ENCODE assay signal across 22 cellular contexts in genomic region chr1:51551081-51551480, GRCh38. TPM values are rescaled to one million over a fixed set of nuclear protein-coding genes. Genes with fewer than 3 reads are reported as not detected.
A peak's percentile ranks its signal among the peaks of the same experiment; 100 is the strongest.
DNase-seq lines count a peak whose midpoint lies in the region; FAIRE-seq and TF ChIP-seq lines count a peak whose summit lies in the region.
"Had no signal": no experiment of that assay in that cellular context is flagged by ENCODE, and none has a peak within 500 bp of the region (broad histone marks: within the 10 kb centered on the region; RNA-seq: fewer than 3 reads in every experiment).

No MANE protein-coding gene starts in this region.

- H3K4me3 Mint-ChIP-seq in astrocyte (ENCODE audit: unreplicated experiment), result no peak overlapping the region
- H3K4me3 Mint-ChIP-seq: activated T-helper 1 cell treated with anti-CD3 and anti-CD28 coated beads, Interleukin-12 subunit alpha, Interleukin-12 subunit beta, Interleukin-2, Interleukin-4 antibody, amounts not matched to agents 30 ng/mL and 10 ng/mL and 1 ng/mL, durations not matched to agents 14 hours and 24 hours and 36 hours; endodermal cell; neural progenitor cell; type B pancreatic cell had no signal

- POLR2A ChIA-PET in GM10248 (lab: Yijun Ruan, JAX), result no interaction called here

- TF ChIP-seq CTCF in Loucy (conservative IDR thresholded peaks at IDR 0.05; ENCODE audit: low read length) (no peak), astrocyte (IDR thresholded peaks at IDR 0.05; ENCODE audit: insufficient read depth, low read depth, low read length) (no peak), neutrophil (IDR thresholded peaks at IDR 0.05) (no peak), GM10248 (IDR thresholded peaks at IDR 0.05; ENCODE audit: control extremely low read depth, extremely low read depth, low read depth, missing control alignments) (no peak)

- H3K9me2 ChIP-seq in Loucy (replicated peaks; ENCODE audit: low read depth, low read length), result no peaks in the 10 kb centered on the region

- CTCF ChIA-PET in GM10248 (lab: Yijun Ruan, JAX), result no interaction called here

- no peaks in the 10 kb centered on the region for H3K9me3 Mint-ChIP-seq in astrocyte (ENCODE audit: unreplicated experiment)
- H3K9me3 Mint-ChIP-seq: endodermal cell, neural progenitor cell, type B pancreatic cell had no signal

- DNase-seq in NOMO-1 treated with DMSO at 0.1 percent for 48 hours (lab: John Stamatoyannopoulos, UW; ENCODE audit: unreplicated experiment) (peak; percentile 23), NOMO-1 treated with dmso at 0.1 percent for 144 hours (lab: John Stamatoyannopoulos, UW; ENCODE audit: unreplicated experiment) (no peak), astrocyte (ENCODE audit: low read depth) (no peak), head of caudate nucleus (no peak), NCI-H2081 treated with DMSO at 0.1 percent for 48 hours (lab: John Stamatoyannopoulos, UW) (no peak), GM10248 (ENCODE audit: extremely low spot score) (no peak)
- DNase-seq: 8988T; activated CD4-positive, alpha-beta T cell treated with anti-CD3 and anti-CD28 coated beads for 1 hour; colonic mucosa; EL; endodermal cell; glutamatergic neuron; NCI-H1694 had no signal

- H3K27me3 ChIP-seq in Loucy (ENCODE audit: insufficient read depth, low read length, poor library complexity, severe bottlenecking) (no peaks in the 10 kb centered on the region), astrocyte (ENCODE audit: insufficient read depth, low read length) (no peaks in the 10 kb centered on the region), neutrophil (no peaks in the 10 kb centered on the region)
- H3K27me3 ChIP-seq: colonic mucosa, neural progenitor cell, stomach had no signal

- no peak overlapping the region for H3K9ac ChIP-seq in Loucy (ENCODE audit: low read depth, low read length, poor library complexity, severe bottlenecking)
- H3K9ac ChIP-seq in astrocyte (ENCODE audit: low read length), result no peak overlapping the region
- H3K9ac ChIP-seq: neural progenitor cell had no signal

- H3K27ac ChIP-seq in astrocyte (ENCODE audit: low read depth, low read length) (no peak overlapping the region), neutrophil (peak overlapping the region; percentile 49)
- H3K27ac ChIP-seq: colonic mucosa, neural progenitor cell had no signal

- H3F3A ChIP-seq in Loucy (ENCODE audit: low read depth), result peaks cover 7% of the 10 kb centered on the region; the same call in 1 of the 2 replicates

- H3K79me2 ChIP-seq in Loucy (ENCODE audit: insufficient read depth, low read length) (no peaks in the 10 kb centered on the region), astrocyte (ENCODE audit: insufficient read depth, low read length) (no peaks in the 10 kb centered on the region)

- no peaks in the 10 kb centered on the region for H4K20me1 ChIP-seq in Loucy (ENCODE audit: insufficient read depth, low read length, poor library complexity, severe bottlenecking)
- H4K20me1 ChIP-seq in astrocyte (ENCODE audit: insufficient read depth, low read length), result no peaks in the 10 kb centered on the region

- no peaks in the 10 kb centered on the region for H3K9me3 ChIP-seq in Loucy (ENCODE audit: insufficient read depth, low read depth, low read length)
- H3K9me3 ChIP-seq in astrocyte (ENCODE audit: insufficient read depth, low read depth, low read length), result no peaks in the 10 kb centered on the region
- H3K9me3 ChIP-seq in neutrophil, result no peaks in the 10 kb centered on the region
- H3K9me3 ChIP-seq: colonic mucosa, mucosa of descending colon, stomach had no signal

- H3K4me1 Mint-ChIP-seq in astrocyte (ENCODE audit: low read depth, unreplicated experiment), result peaks cover 7% of the 10 kb centered on the region
- H3K4me1 Mint-ChIP-seq: endodermal cell, neural progenitor cell had no signal

- no peak for FAIRE-seq in astrocyte (lab: Jason Lieb, UNC)
- FAIRE-seq: D721Med had no signal

- H3K4me1 ChIP-seq in Loucy (ENCODE audit: insufficient read depth, low read length, poor library complexity, severe bottlenecking), result peaks cover 20% of the 10 kb centered on the region
- no peaks in the 10 kb centered on the region for H3K4me1 ChIP-seq in astrocyte (ENCODE audit: insufficient read depth, low read length)
- peaks cover 5 to 17% of the 10 kb centered on the region in 2 experiments for H3K4me1 ChIP-seq in neutrophil (ENCODE audit: control insufficient read depth in 1 of 2, insufficient read depth in 1 of 2, low read depth in 1 of 2, low read length in 1 of 2)
- H3K4me1 ChIP-seq: colonic mucosa, neural progenitor cell had no signal

- H3K36me3 ChIP-seq in Loucy (ENCODE audit: insufficient read depth, low read length), result no peaks in the 10 kb centered on the region
- no peaks in the 10 kb centered on the region for H3K36me3 ChIP-seq in astrocyte (ENCODE audit: insufficient read depth, low read length)
- H3K36me3 ChIP-seq in neutrophil, result no peaks in the 10 kb centered on the region
- H3K36me3 ChIP-seq: colonic mucosa, neural progenitor cell, stomach had no signal

- peak overlapping the region; percentile 13 for H3K27ac Mint-ChIP-seq in astrocyte (ENCODE audit: unreplicated experiment)
- H3K27ac Mint-ChIP-seq: activated naive CD4-positive, alpha-beta T cell treated with anti-CD3 and anti-CD28 coated beads, Interleukin-2, amount 50 U/mL, for 72 hours; activated T-helper 1 cell treated with anti-CD3 and anti-CD28 coated beads, Interleukin-12 subunit alpha, Interleukin-12 subunit beta, Interleukin-2, Interleukin-4 antibody, amounts not matched to agents 30 ng/mL and 10 ng/mL and 1 ng/mL, durations not matched to agents 14 hours and 24 hours and 36 hours; endodermal cell; neural progenitor cell; type B pancreatic cell had no signal

- H3K36me3 Mint-ChIP-seq in astrocyte (ENCODE audit: low read depth, unreplicated experiment), result no peaks in the 10 kb centered on the region
- H3K36me3 Mint-ChIP-seq: neural progenitor cell, type B pancreatic cell had no signal

- H3K4me2 ChIP-seq in Loucy (ENCODE audit: low read depth, low read length, poor library complexity, severe bottlenecking) (no peak overlapping the region), astrocyte (ENCODE audit: low read length) (no peak overlapping the region)
- H3K4me2 ChIP-seq: neural progenitor cell had no signal

- intact Hi-C loops in head of caudate nucleus (cut with DNase I), result no loop called here

- H3K27me3 Mint-ChIP-seq in astrocyte (ENCODE audit: low read depth, unreplicated experiment), result no peaks in the 10 kb centered on the region
- H3K27me3 Mint-ChIP-seq: type B pancreatic cell had no signal

- H3K4me3 ChIP-seq in Loucy (ENCODE audit: low read length, poor library complexity, severe bottlenecking) (no peak overlapping the region), astrocyte (ENCODE audit: insufficient read depth, low read depth, low read length) (no peak overlapping the region), neutrophil (ENCODE audit: low read depth in 1 of 2, low read length in 1 of 2) (no peak overlapping the region)
- H3K4me3 ChIP-seq: colonic mucosa, mucosa of descending colon, neural progenitor cell, stomach had no signal

- H2AFZ ChIP-seq in Loucy (ENCODE audit: low read length) (peak overlapping the region; percentile 70), astrocyte (ENCODE audit: low read depth, low read length) (no peak overlapping the region)
- H2AFZ ChIP-seq: neural progenitor cell had no signal

RNA-seq across cellular contexts. Expression of gene EPS15, which starts 32.0 kb away (rescaled TPM):
- 66.6 and 70.6 TPM in 2 replicates for total RNA-seq in astrocyte
